In the genomic region with DNA sequence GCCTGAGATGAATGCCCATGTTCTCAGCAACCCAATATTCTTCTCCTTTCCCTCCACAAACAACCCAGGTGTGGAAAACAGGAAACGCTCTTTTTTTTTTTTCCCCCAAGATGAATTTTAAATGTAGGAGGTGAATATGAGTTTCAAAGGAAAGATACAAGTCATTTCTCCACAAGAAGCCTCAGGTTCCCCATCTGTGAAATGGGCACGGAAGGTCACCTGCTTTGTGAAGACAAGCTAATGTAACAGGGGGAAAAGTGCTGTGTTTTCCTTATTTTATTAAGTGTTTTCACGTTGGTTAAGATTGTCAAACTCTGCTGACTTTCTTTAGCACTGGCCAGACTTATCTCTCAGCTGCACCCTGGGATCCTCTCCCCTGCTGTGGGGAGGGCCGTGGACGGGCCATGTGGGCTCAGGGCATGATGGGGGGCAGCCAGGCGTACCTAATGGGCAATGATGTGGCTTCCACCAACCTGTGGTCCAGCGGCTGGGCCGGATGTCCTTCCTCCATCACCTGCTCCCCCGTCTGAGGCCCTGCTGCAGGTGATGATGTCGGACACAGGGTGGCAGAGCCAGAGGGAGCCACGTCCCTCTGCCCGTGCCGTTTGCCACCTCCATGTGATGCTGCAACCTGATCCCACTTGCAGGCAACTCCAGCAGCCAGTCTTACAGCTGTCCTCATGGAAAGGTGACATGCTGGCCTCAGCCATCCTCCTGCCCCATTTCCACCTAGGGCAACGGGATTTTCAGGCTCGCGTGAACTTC, we compare ENCODE assay signal across 22 cellular contexts.
A peak's percentile ranks its signal among the peaks of the same experiment; 100 is the strongest.
DNase-seq lines count a peak whose midpoint lies in the region; ATAC-seq, FAIRE-seq and TF ChIP-seq lines count a peak whose summit lies in the region.
"Had no signal": no experiment of that assay in that cellular context is flagged by ENCODE, and none has a peak within 500 bp of the region (broad histone marks: within the 10 kb centered on the region; RNA-seq: fewer than 3 reads in every experiment).

No MANE protein-coding gene starts in this region.

- TF ChIP-seq CTCF in neural crest cell (conservative IDR thresholded peaks at IDR 0.05): no peak

- DNase-seq in DMS153 (lab: John Stamatoyannopoulos, UW) (peak; percentile 44), DMS153 treated with DMSO at 0.1 percent for 48 hours (lab: John Stamatoyannopoulos, UW; ENCODE audit: unreplicated experiment) (no peak), NCI-H2107 treated with DMSO at 0.1 percent for 48 hours (lab: John Stamatoyannopoulos, UW; ENCODE audit: unreplicated experiment) (peak; percentile 74), NCI-H510A treated with DMSO at 0.1 percent for 48 hours (lab: John Stamatoyannopoulos, UW) (peak; percentile 71), neural crest cell (ENCODE audit: low read depth, low spot score) (no peak), hippocampal formation (lab: John Stamatoyannopoulos, UW) (no peak), GM12892 (ENCODE audit: insufficient read length) (no peak)
- DNase-seq: AML-193, DND-41, GOT3, Kasumi-1, MG63, NCI-H1048, NCI-H1436, NCI-H2029 treated with DMSO at 0.1 percent for 48 hours, NCI-H446, NCI-H82, PC-3, RPMI8226, SHP77 treated with DMSO at 0.1 percent for 48 hours had no signal

- FAIRE-seq in GM12892 (lab: Jason Lieb, UNC): no peak

- no peak for ATAC-seq in GM21717 (IDR thresholded peaks at IDR 0.05; ENCODE audit: unreplicated experiment)
- ATAC-seq: PC-3 had no signal

- H3K36me3 Mint-ChIP-seq in neural crest cell (ENCODE audit: low read depth): no peaks in the 10 kb centered on the region
- H3K36me3 Mint-ChIP-seq: IgD-negative memory B cell had no signal

- no peaks in the 10 kb centered on the region for H3K27me3 Mint-ChIP-seq in neural crest cell (ENCODE audit: low read depth)

- peak overlapping the region; percentile 29 for H3K27ac Mint-ChIP-seq in neural crest cell (ENCODE audit: unreplicated experiment)

- H3K9me3 Mint-ChIP-seq in neural crest cell: no peaks in the 10 kb centered on the region
- H3K9me3 Mint-ChIP-seq: IgD-negative memory B cell had no signal

- H3K4me1 Mint-ChIP-seq in neural crest cell: no peaks in the 10 kb centered on the region

- no peak for TF ChIP-seq POLR2A in GM12892 (IDR thresholded peaks at IDR 0.05; ENCODE audit: low read depth, low read length)

- H3K4me3 Mint-ChIP-seq in neural crest cell: no peak overlapping the region

Comparison
In these comparisons a context has a peak if more than half of its experiments do, and no peak if none do; other contexts are left out.
1. DNase-seq: peak in DMS153 (single experiment), NCI-H2107 treated with DMSO at 0.1 percent for 48 hours (single experiment) and NCI-H510A treated with DMSO at 0.1 percent for 48 hours (single experiment); none in DMS153 treated with DMSO at 0.1 percent for 48 hours (single experiment), neural crest cell (single experiment), hippocampal formation (0 of 2) and GM12892 (single experiment).